Comparison of ENCODE assay signal across 27 cellular contexts in the genomic region with DNA sequence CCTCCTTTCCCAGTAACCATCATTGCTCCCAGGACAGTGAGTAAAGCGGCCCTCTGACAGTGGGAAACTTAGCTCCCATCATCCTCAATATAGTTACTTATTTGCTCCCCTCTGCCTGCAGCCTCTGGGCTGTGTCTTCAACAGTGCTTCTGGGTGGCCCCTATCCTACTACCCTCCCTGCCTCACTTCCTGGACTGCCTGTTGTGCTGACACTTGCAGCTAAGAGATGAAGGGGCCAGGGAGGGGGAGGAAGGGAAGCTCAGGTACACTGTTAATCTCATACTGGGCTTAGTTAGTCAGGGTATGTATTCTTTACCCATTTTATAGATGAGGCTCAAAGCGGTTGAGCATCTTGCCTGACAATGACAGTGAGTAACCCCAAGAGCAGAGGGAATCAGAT. TPM values are rescaled to one million over a fixed set of nuclear protein-coding genes. Genes with fewer than 3 reads are reported as not detected.
"Had no signal": no experiment of that assay in that cellular context is flagged by ENCODE, and none has a peak within 500 bp of the region (broad histone marks: within the 10 kb centered on the region; RNA-seq: fewer than 3 reads in every experiment).

No MANE protein-coding gene starts in this region.

- H3K27ac ChIP-seq: prostate gland, right atrium auricular region, vagina had no signal

- H3K4me1 ChIP-seq: prostate gland, right atrium auricular region, vagina had no signal

- H3K4me1 Mint-ChIP-seq: brain, immature natural killer cell had no signal

- DNase-seq: activated CD4-positive, alpha-beta T cell treated with anti-CD3 and anti-CD28 coated beads, Interleukin-2, amount 50 U/mL, for 4 hours; activated naive CD4-positive, alpha-beta T cell treated with Interleukin-2 at 50 U/mL for 16 hours; activated naive CD8-positive, alpha-beta T cell treated with anti-CD3 and anti-CD28 coated beads, Interleukin-2, amount 50 U/mL, for 24 hours; activated T-cell treated with anti-CD3 and anti-CD28 coated beads, Interleukin-2, amount 50 U/mL, for 1 hour; anterior cingulate cortex; caudate nucleus; effector memory CD8-positive, alpha-beta T cell; foreskin fibroblast; hippocampal formation; immature natural killer cell; kidney glomerular epithelial cell; left ventricle myocardium superior; stimulated activated CD4-positive, alpha-beta T cell treated with anti-CD3 and anti-CD28 coated beads, Interleukin-2, amount 100 ng/mL, for 24 hours; T1000; trophoblast cell had no signal

- H3K9me3 Mint-ChIP-seq: effector memory CD8-positive, alpha-beta T cell; immature natural killer cell; stimulated activated naive CD8-positive, alpha-beta T cell treated with anti-CD3 and anti-CD28 coated beads, Interleukin-15, Interleukin-2, amounts not matched to agents 100 ng/mL and 50 ng/mL, for 24 hours had no signal

- H3K9me3 ChIP-seq: prostate gland, vagina had no signal

- H3K27ac Mint-ChIP-seq: activated naive CD8-positive, alpha-beta T cell treated with anti-CD3 and anti-CD28 coated beads, Interleukin-2, amount 50 U/mL, for 24 hours; activated T-helper 2 cell treated with anti-CD3 and anti-CD28 coated beads, Interferon-gamma antibody, Interleukin-2, Interleukin-4, amounts not matched to agents 10 μg/mL and 5 μg/mL and 100 μg/mL, durations not matched to agents 14 hours and 24 hours and 36 hours; immature natural killer cell; stimulated activated naive CD8-positive, alpha-beta T cell treated with anti-CD3 and anti-CD28 coated beads, Interleukin-15, Interleukin-2, amounts not matched to agents 100 ng/mL and 50 ng/mL, for 24 hours had no signal

- ATAC-seq: activated naive CD8-positive, alpha-beta T cell treated with anti-CD3 and anti-CD28 coated beads, Interleukin-2, amount 50 U/mL, for 24 hours; effector memory CD8-positive, alpha-beta T cell; left ventricle myocardium superior had no signal

- H3K4me3 Mint-ChIP-seq: activated naive CD8-positive, alpha-beta T cell treated with anti-CD3 and anti-CD28 coated beads, Interleukin-2, amount 50 U/mL, for 24 hours; brain; effector memory CD8-positive, alpha-beta T cell; immature natural killer cell; neural crest cell; stimulated activated naive CD8-positive, alpha-beta T cell treated with anti-CD3 and anti-CD28 coated beads, Interleukin-15, Interleukin-2, amounts not matched to agents 100 ng/mL and 50 ng/mL, for 24 hours had no signal

- H3K4me3 ChIP-seq: prostate gland, right atrium auricular region, vagina had no signal

- H3K27me3 ChIP-seq: right atrium auricular region, vagina had no signal

- H3K36me3 ChIP-seq: prostate gland, right atrium auricular region, vagina had no signal

- H3K36me3 Mint-ChIP-seq: brain, immature natural killer cell had no signal

RNA-seq across cellular contexts. Expression of gene KCNK5, which starts 27.0 kb away (rescaled TPM):
- total RNA-seq: dermis microvascular lymphatic vessel endothelial cell, glomerular endothelial cell, osteoblast had no signal

RNA-seq across cellular contexts. Expression of gene KCNK17, which starts 57.9 kb away (rescaled TPM):
- total RNA-seq: activated T-helper 2 cell treated with anti-CD3 and anti-CD28 coated beads, Interferon-gamma antibody, Interleukin-2, Interleukin-4, amounts not matched to agents 10 μg/mL and 5 μg/mL and 100 μg/mL, durations not matched to agents 14 hours and 24 hours and 36 hours; dermis microvascular lymphatic vessel endothelial cell; glomerular endothelial cell; left ventricle myocardium superior; osteoblast; T-helper 1 cell treated with Interleukin-12 subunit alpha and Interleukin-12 subunit beta and Interleukin-4 antibody, amounts not matched to agents 30 ng/mL and 1 ng/mL, for 36 hours; temporal lobe; vagina had no signal
